10 cellular contexts compared by ENCODE assay signal in genomic region chr1:30631700-30632099, GRCh38.
"Had no signal": no experiment of that assay in that cellular context is flagged by ENCODE, and none has a peak within 500 bp of the region (broad histone marks: within the 10 kb centered on the region; RNA-seq: fewer than 3 reads in every experiment).

No MANE protein-coding gene starts in this region.

- H3K4me1 ChIP-seq: HAP-1 had no signal

- H3K4me3 ChIP-seq: GM23338, HAP-1 had no signal

- H2AFZ ChIP-seq: GM23338 had no signal

- H3K9me3 ChIP-seq: HAP-1 had no signal

- H3K4me2 ChIP-seq: GM23338, KMS-11 had no signal

- ATAC-seq: GM23338, HCT116 had no signal

- DNase-seq: H7, HFFc6, IMR-90, Karpas-422, KBM-7 had no signal

- H3K9ac ChIP-seq: KMS-11 had no signal

- H3K36me3 ChIP-seq: HAP-1 had no signal

- H3K27ac ChIP-seq: HL-60, KMS-11 had no signal
